13 cellular contexts compared by ENCODE assay signal in the genomic region with DNA sequence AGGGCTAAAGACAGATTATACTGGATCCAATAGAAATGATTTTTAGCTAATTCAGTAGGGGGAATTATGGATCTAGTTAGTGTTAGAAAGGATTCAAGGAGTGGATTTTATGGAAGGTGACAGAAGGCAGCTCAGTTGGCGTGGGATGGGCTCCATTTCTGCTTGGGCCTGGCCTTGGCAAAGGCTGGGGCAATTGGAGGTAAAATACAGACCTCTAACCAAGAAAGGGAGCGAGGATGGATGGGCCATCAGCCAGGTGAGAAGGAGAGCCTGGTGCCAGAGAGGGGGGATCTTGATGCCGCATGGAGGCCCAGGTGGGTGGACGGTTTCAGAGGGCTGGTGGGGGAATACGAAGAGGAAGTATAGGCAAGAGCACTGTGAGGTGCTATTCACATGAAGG. TPM values are rescaled to one million over a fixed set of nuclear protein-coding genes. Genes with fewer than 3 reads are reported as not detected.
A peak's percentile ranks its signal among the peaks of the same experiment; 100 is the strongest.
DNase-seq lines count a peak whose midpoint lies in the region; ATAC-seq and TF ChIP-seq lines count a peak whose summit lies in the region.
"Had no signal": no experiment of that assay in that cellular context is flagged by ENCODE, and none has a peak within 500 bp of the region (broad histone marks: within the 10 kb centered on the region; RNA-seq: fewer than 3 reads in every experiment).

No MANE protein-coding gene starts in this region.

- peak overlapping the region; percentile 11 for H4K91ac ChIP-seq in mesenchymal stem cell (ENCODE audit: low read length)

- no peak for ATAC-seq in natural killer cell treated with Interleukin-12 subunit alpha and Interleukin-12 subunit beta and Interleukin-15 and Interleukin-18, amount 100 ng/mL, for 72 hours
- ATAC-seq: HCT116 had no signal

- H3K4me1 Mint-ChIP-seq in activated T-helper 2 cell treated with anti-CD3 and anti-CD28 coated beads, Interferon-gamma antibody, Interleukin-2, Interleukin-4, amounts not matched to agents 10 μg/mL and 5 μg/mL and 100 μg/mL, durations not matched to agents 14 hours and 24 hours and 36 hours (ENCODE audit: low read depth): peaks cover 9% of the 10 kb centered on the region
- peaks cover 10 to 21% of the 10 kb centered on the region in 2 donors for H3K4me1 Mint-ChIP-seq in natural killer cell treated with Interleukin-12 subunit alpha and Interleukin-12 subunit beta and Interleukin-15 and Interleukin-18, amount 100 ng/mL, for 72 hours (ENCODE audit: low read depth in 2 of 2)

- H3K18ac ChIP-seq in mesenchymal stem cell (ENCODE audit: low read depth in 1 of 2, low read length in 2 of 2): no peak overlapping the region

- H3K9me3 ChIP-seq in OCI-LY7 (ENCODE audit: low read length) (no peaks in the 10 kb centered on the region), mesenchymal stem cell (ENCODE audit: control insufficient read depth, low read length) (no peaks in the 10 kb centered on the region)

- no peak overlapping the region for H3K4me3 Mint-ChIP-seq in activated T-helper 2 cell treated with anti-CD3 and anti-CD28 coated beads, Interferon-gamma antibody, Interleukin-2, Interleukin-4, amounts not matched to agents 10 μg/mL and 5 μg/mL and 100 μg/mL, durations not matched to agents 14 hours and 24 hours and 36 hours (ENCODE audit: low read depth)
- H3K4me3 Mint-ChIP-seq in natural killer cell treated with Interleukin-12 subunit alpha and Interleukin-12 subunit beta and Interleukin-15 and Interleukin-18, amount 100 ng/mL, for 72 hours: no peak overlapping the region
- H3K4me3 Mint-ChIP-seq: CD4-positive, alpha-beta memory T cell; H9 had no signal

- H3K27me3 ChIP-seq in mesenchymal stem cell (ENCODE audit: control insufficient read depth in 1 of 2, insufficient read depth in 1 of 2, low read length in 2 of 2): peaks cover 0 to 4% of the 10 kb centered on the region in 2 experiments

- H3K4me2 ChIP-seq in OCI-LY7 (ENCODE audit: low read length): no peak overlapping the region
- no peak overlapping the region for H3K4me2 ChIP-seq in mesenchymal stem cell (ENCODE audit: low read length, poor library complexity, severe bottlenecking)

- H3K4ac ChIP-seq in mesenchymal stem cell (ENCODE audit: low read depth in 1 of 2, low read length in 2 of 2): no peak overlapping the region

- no peak for TF ChIP-seq CTCF in OCI-LY7 (conservative IDR thresholded peaks at IDR 0.05; ENCODE audit: low read length)

- no peak overlapping the region for H3K27ac Mint-ChIP-seq in activated T-helper 2 cell treated with anti-CD3 and anti-CD28 coated beads, Interferon-gamma antibody, Interleukin-2, Interleukin-4, amounts not matched to agents 10 μg/mL and 5 μg/mL and 100 μg/mL, durations not matched to agents 14 hours and 24 hours and 36 hours
- peak overlapping the region in 1 of 2 donors; percentile 72 for H3K27ac Mint-ChIP-seq in natural killer cell treated with Interleukin-12 subunit alpha and Interleukin-12 subunit beta and Interleukin-15 and Interleukin-18, amount 100 ng/mL, for 72 hours
- H3K27ac Mint-ChIP-seq: CD4-positive, alpha-beta memory T cell; H9 had no signal

- intact Hi-C loops in OCI-LY7 (cut with micrococcal nuclease; ENCODE audit: unreplicated experiment): no loop called here
- intact Hi-C loops in activated T-helper 2 cell treated with anti-CD3 and anti-CD28 coated beads, Interferon-gamma antibody, Interleukin-2, Interleukin-4, amounts not matched to agents 10 μg/mL and 5 μg/mL and 100 μg/mL, durations not matched to agents 14 hours and 24 hours and 36 hours (cut with micrococcal nuclease): no loop called here

- H3K4me3 ChIP-seq in OCI-LY7 (ENCODE audit: low read depth, low read length, poor library complexity, severe bottlenecking): no peak overlapping the region
- no peak overlapping the region for H3K4me3 ChIP-seq in mesenchymal stem cell (ENCODE audit: insufficient read depth in 1 of 2, low read depth in 1 of 2, low read length in 2 of 2)

- CTCF ChIA-PET in OCI-LY7 (lab: Charles Lee; ENCODE audit: unreplicated experiment): no interaction called here

- H3K9me3 Mint-ChIP-seq in activated T-helper 2 cell treated with anti-CD3 and anti-CD28 coated beads, Interferon-gamma antibody, Interleukin-2, Interleukin-4, amounts not matched to agents 10 μg/mL and 5 μg/mL and 100 μg/mL, durations not matched to agents 14 hours and 24 hours and 36 hours: no peaks in the 10 kb centered on the region
- no peaks in the 10 kb centered on the region for H3K9me3 Mint-ChIP-seq in natural killer cell treated with Interleukin-12 subunit alpha and Interleukin-12 subunit beta and Interleukin-15 and Interleukin-18, amount 100 ng/mL, for 72 hours
- H3K9me3 Mint-ChIP-seq: CD4-positive, alpha-beta memory T cell; H9 had no signal

- H3K79me2 ChIP-seq in OCI-LY7 (ENCODE audit: insufficient read depth, low read depth, low read length): no peaks in the 10 kb centered on the region

- H3K27ac ChIP-seq in OCI-LY7 (ENCODE audit: low read depth, low read length, poor library complexity, severe bottlenecking): no peak overlapping the region
- H3K27ac ChIP-seq in mesenchymal stem cell (ENCODE audit: low read length, poor library complexity, severe bottlenecking): no peak overlapping the region

- H3K36me3 Mint-ChIP-seq in activated T-helper 2 cell treated with anti-CD3 and anti-CD28 coated beads, Interferon-gamma antibody, Interleukin-2, Interleukin-4, amounts not matched to agents 10 μg/mL and 5 μg/mL and 100 μg/mL, durations not matched to agents 14 hours and 24 hours and 36 hours (ENCODE audit: low read depth): no peaks in the 10 kb centered on the region
- no peaks in the 10 kb centered on the region for H3K36me3 Mint-ChIP-seq in natural killer cell treated with Interleukin-12 subunit alpha and Interleukin-12 subunit beta and Interleukin-15 and Interleukin-18, amount 100 ng/mL, for 72 hours
- H3K36me3 Mint-ChIP-seq: CD4-positive, alpha-beta memory T cell had no signal

- POLR2A ChIA-PET in OCI-LY7 (lab: Charles Lee): no interaction called here

- no peaks in the 10 kb centered on the region for H3K9me2 ChIP-seq in OCI-LY7 (ENCODE audit: insufficient read depth, low read length)

- H3K9ac ChIP-seq in mesenchymal stem cell (ENCODE audit: low read length): no peak overlapping the region

- H4K20me1 ChIP-seq in OCI-LY7 (ENCODE audit: insufficient read depth, low read length): no peaks in the 10 kb centered on the region

- H3K4me1 ChIP-seq in OCI-LY7 (ENCODE audit: insufficient read depth, low read length, poor library complexity, severe bottlenecking) (no peaks in the 10 kb centered on the region), mesenchymal stem cell (ENCODE audit: control insufficient read depth, insufficient read depth, low read depth, low read length) (peaks cover 2% of the 10 kb centered on the region)

- H3K14ac ChIP-seq in mesenchymal stem cell (ENCODE audit: low read length in 2 of 2): no peak overlapping the region

- H2BK15ac ChIP-seq in mesenchymal stem cell (ENCODE audit: low read depth, poor library complexity, severe bottlenecking): no peak overlapping the region

- H2AK5ac ChIP-seq in mesenchymal stem cell (ENCODE audit: low read length, severe bottlenecking): no peak overlapping the region

- no peak overlapping the region for H2BK5ac ChIP-seq in mesenchymal stem cell (ENCODE audit: low read depth, low read length, poor library complexity, severe bottlenecking)

- no TSS peak for BruUV-seq in OCI-LY7 (replicated peaks; lab: Mats Ljungman, UMichigan)

- H2BK120ac ChIP-seq in mesenchymal stem cell (ENCODE audit: low read depth, low read length): no peak overlapping the region

- 79% methylated on average over 5 of the region's 5 CpGs for WGBS in mesenchymal stem cell

- H3K79me1 ChIP-seq in mesenchymal stem cell (replicated peaks; ENCODE audit: low read length, poor library complexity, severe bottlenecking): no peaks in the 10 kb centered on the region

- H3K27me3 Mint-ChIP-seq in activated T-helper 2 cell treated with anti-CD3 and anti-CD28 coated beads, Interferon-gamma antibody, Interleukin-2, Interleukin-4, amounts not matched to agents 10 μg/mL and 5 μg/mL and 100 μg/mL, durations not matched to agents 14 hours and 24 hours and 36 hours (ENCODE audit: low read depth): peaks cover 54% of the 10 kb centered on the region
- peaks cover 5 to 11% of the 10 kb centered on the region in 2 donors for H3K27me3 Mint-ChIP-seq in natural killer cell treated with Interleukin-12 subunit alpha and Interleukin-12 subunit beta and Interleukin-15 and Interleukin-18, amount 100 ng/mL, for 72 hours

- DNase-seq in OCI-LY7 (ENCODE audit: low spot score) (no peak), cerebellar cortex (ENCODE audit: low spot score) (peak; percentile 79), mesenchymal stem cell (no peak), mucosa of gallbladder (ENCODE audit: low spot score) (no peak)
- DNase-seq in activated T-helper 2 cell treated with anti-CD3 and anti-CD28 coated beads, Interferon-gamma antibody, Interleukin-2, Interleukin-4, amounts not matched to agents 10 μg/mL and 5 μg/mL and 100 μg/mL, durations not matched to agents 14 hours and 24 hours and 36 hours (ENCODE audit: low spot score): no peak
- no peak for DNase-seq in natural killer cell treated with Interleukin-12 subunit alpha and Interleukin-12 subunit beta and Interleukin-15 and Interleukin-18, amount 100 ng/mL, for 72 hours (ENCODE audit: low spot score)
- DNase-seq: Calu3; CD4-positive, alpha-beta memory T cell; COR-L47; DMS53; DMS79 treated with DMSO at 0.1 percent for 48 hours; H9 had no signal

- no peak overlapping the region for H4K8ac ChIP-seq in mesenchymal stem cell (ENCODE audit: low read length)

- H2BK12ac ChIP-seq in mesenchymal stem cell (ENCODE audit: low read length in 2 of 2): no peak overlapping the region

- H3K23ac ChIP-seq in mesenchymal stem cell (ENCODE audit: low read length in 2 of 2): no peak overlapping the region

- H3K36me3 ChIP-seq in OCI-LY7 (ENCODE audit: insufficient read depth, low read length): no peaks in the 10 kb centered on the region
- peaks cover 0 to 21% of the 10 kb centered on the region in 2 experiments for H3K36me3 ChIP-seq in mesenchymal stem cell (ENCODE audit: control insufficient read depth in 1 of 2, insufficient read depth in 2 of 2, low read depth in 1 of 2, low read length in 2 of 2)

- 0 out of 2 replicates have a peak overlapping the region, but pooled peaks have one; percentile 46 for H2AFZ ChIP-seq in OCI-LY7 (ENCODE audit: low read length)
- no peak overlapping the region for H2AFZ ChIP-seq in mesenchymal stem cell (ENCODE audit: low read depth, low read length)

RNA-seq across cellular contexts. Expression of a gene that starts 40.7 kb away (rescaled TPM):
- total RNA-seq in OCI-LY7 (2014; rRNA removed; shearing (Covaris generic)): 349 and 420 TPM in 2 replicates
- total RNA-seq in OCI-LY7 (2022) (296 and 325 TPM in 2 replicates), mucosa of gallbladder (79.8 TPM)
- polyA plus RNA-seq in mesenchymal stem cell (2013, experiment 1 of 2): 130 TPM
- polyA plus RNA-seq in mesenchymal stem cell (2013, experiment 2 of 2): 133 TPM
- total RNA-seq in activated T-helper 2 cell treated with anti-CD3 and anti-CD28 coated beads, Interferon-gamma antibody, Interleukin-2, Interleukin-4, amounts not matched to agents 10 μg/mL and 5 μg/mL and 100 μg/mL, durations not matched to agents 14 hours and 24 hours and 36 hours: 277 and 282 TPM in 2 replicates
- total RNA-seq in natural killer cell treated with Interleukin-12 subunit alpha and Interleukin-12 subunit beta and Interleukin-15 and Interleukin-18, amount 100 ng/mL, for 72 hours: 100 to 1,000 TPM; 266 to 286 TPM
